ENCODE assay signal across 19 cellular contexts in the genomic region with DNA sequence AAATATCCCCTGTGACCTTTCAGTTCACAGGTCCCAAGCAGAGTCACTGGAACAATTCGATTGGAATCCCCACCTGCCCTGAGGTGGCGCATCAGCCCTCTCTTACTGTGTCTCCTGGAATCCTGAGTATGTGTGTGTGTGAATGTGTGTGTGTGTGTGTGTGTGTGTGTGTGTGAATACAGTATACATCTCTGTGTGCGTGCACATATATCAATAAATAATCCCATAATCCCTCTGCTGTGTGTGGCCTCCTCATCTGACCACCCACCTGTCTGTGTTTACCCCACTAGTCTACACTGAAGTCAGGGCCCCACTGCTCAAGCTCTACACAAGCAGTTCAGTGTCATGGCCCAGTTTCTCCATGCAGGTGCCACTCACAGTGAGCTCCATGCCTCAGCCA.
A peak's percentile ranks its signal among the peaks of the same experiment; 100 is the strongest.
DNase-seq lines count a peak whose midpoint lies in the region; ATAC-seq lines count a peak whose summit lies in the region.
"Had no signal": no experiment of that assay in that cellular context is flagged by ENCODE, and none has a peak within 500 bp of the region (broad histone marks: within the 10 kb centered on the region; RNA-seq: fewer than 3 reads in every experiment).

No MANE protein-coding gene starts in this region.

- H3K27me3 Mint-ChIP-seq in activated CD4-positive, alpha-beta memory T cell treated with anti-CD3 and anti-CD28 coated beads for 36 hours: no peaks in the 10 kb centered on the region
- H3K27me3 Mint-ChIP-seq in activated CD4-positive, alpha-beta memory T cell treated with anti-CD3 and anti-CD28 coated beads, Interleukin-2, amount 10 ng/mL, durations not matched to agents 7 days and 5 days: no peaks in the 10 kb centered on the region
- H3K27me3 Mint-ChIP-seq in central memory CD8-positive, alpha-beta T cell: peaks cover 34% of the 10 kb centered on the region
- no peaks in the 10 kb centered on the region for H3K27me3 Mint-ChIP-seq in activated T-cell treated with anti-CD3 and anti-CD28 coated beads, Interleukin-2, amount 50 U/mL, for 72 hours (ENCODE audit: low read depth)

- intact Hi-C loops in activated CD4-positive, alpha-beta memory T cell treated with anti-CD3 and anti-CD28 coated beads for 36 hours (cut with micrococcal nuclease): loop anchor here (5.0 kb wide), 1 partner anchor 341 kb away; no protein-coding TSS in a partner anchor

- H3K4me1 Mint-ChIP-seq in activated CD4-positive, alpha-beta memory T cell treated with anti-CD3 and anti-CD28 coated beads for 36 hours (ENCODE audit: low read depth): peaks cover 13% of the 10 kb centered on the region
- H3K4me1 Mint-ChIP-seq in activated CD4-positive, alpha-beta memory T cell treated with anti-CD3 and anti-CD28 coated beads, Interleukin-2, amount 10 ng/mL, durations not matched to agents 7 days and 5 days: peaks cover 16% of the 10 kb centered on the region
- no peaks in the 10 kb centered on the region for H3K4me1 Mint-ChIP-seq in central memory CD8-positive, alpha-beta T cell
- H3K4me1 Mint-ChIP-seq in stimulated activated effector memory CD8-positive, alpha-beta T cell treated with anti-CD3 and anti-CD28 coated beads, Interleukin-12 subunit alpha, Interleukin-12 subunit beta, amount 100 ng/mL, for 72 hours: peaks cover 23% of the 10 kb centered on the region
- H3K4me1 Mint-ChIP-seq in activated T-cell treated with anti-CD3 and anti-CD28 coated beads, Interleukin-2, amount 50 U/mL, for 72 hours (ENCODE audit: low read depth): peaks cover 25% of the 10 kb centered on the region

- peak overlapping the region; percentile 14 for H3K27ac Mint-ChIP-seq in activated CD4-positive, alpha-beta memory T cell treated with anti-CD3 and anti-CD28 coated beads for 36 hours
- H3K27ac Mint-ChIP-seq in activated CD4-positive, alpha-beta memory T cell treated with anti-CD3 and anti-CD28 coated beads, Interleukin-2, amount 10 ng/mL, durations not matched to agents 7 days and 5 days: no peak overlapping the region
- peak overlapping the region; percentile 71 for H3K27ac Mint-ChIP-seq in central memory CD8-positive, alpha-beta T cell (ENCODE audit: low read depth)
- H3K27ac Mint-ChIP-seq in stimulated activated effector memory CD8-positive, alpha-beta T cell treated with anti-CD3 and anti-CD28 coated beads, Interleukin-12 subunit alpha, Interleukin-12 subunit beta, amount 100 ng/mL, for 72 hours: peak overlapping the region; percentile 37
- no peak overlapping the region for H3K27ac Mint-ChIP-seq in activated T-cell treated with anti-CD3 and anti-CD28 coated beads, Interleukin-2, amount 50 U/mL, for 72 hours
- H3K27ac Mint-ChIP-seq: CD8-positive, alpha-beta T cell; IgD-negative memory B cell had no signal

- H3K4me3 Mint-ChIP-seq in activated CD4-positive, alpha-beta memory T cell treated with anti-CD3 and anti-CD28 coated beads for 36 hours: no peak overlapping the region
- H3K4me3 Mint-ChIP-seq in activated CD4-positive, alpha-beta memory T cell treated with anti-CD3 and anti-CD28 coated beads, Interleukin-2, amount 10 ng/mL, durations not matched to agents 7 days and 5 days: no peak overlapping the region
- no peak overlapping the region for H3K4me3 Mint-ChIP-seq in central memory CD8-positive, alpha-beta T cell
- H3K4me3 Mint-ChIP-seq in stimulated activated effector memory CD8-positive, alpha-beta T cell treated with anti-CD3 and anti-CD28 coated beads, Interleukin-12 subunit alpha, Interleukin-12 subunit beta, amount 100 ng/mL, for 72 hours: no peak overlapping the region
- no peak overlapping the region for H3K4me3 Mint-ChIP-seq in activated T-cell treated with anti-CD3 and anti-CD28 coated beads, Interleukin-2, amount 50 U/mL, for 72 hours
- H3K4me3 Mint-ChIP-seq: CD8-positive, alpha-beta T cell; IgD-negative memory B cell had no signal

- no peak for DNase-seq in activated CD4-positive, alpha-beta memory T cell treated with anti-CD3 and anti-CD28 coated beads for 36 hours
- no peak for DNase-seq in activated CD4-positive, alpha-beta memory T cell treated with anti-CD3 and anti-CD28 coated beads, Interleukin-2, amount 10 ng/mL, durations not matched to agents 7 days and 5 days
- no peak for DNase-seq in central memory CD8-positive, alpha-beta T cell (ENCODE audit: low spot score in 2 of 2)
- DNase-seq in islet precursor cell: peak; percentile 72
- no peak for DNase-seq in stimulated activated effector memory CD8-positive, alpha-beta T cell treated with anti-CD3 and anti-CD28 coated beads, Interleukin-12 subunit alpha, Interleukin-12 subunit beta, amount 100 ng/mL, for 72 hours (ENCODE audit: low spot score in 2 of 2)
- no peak for DNase-seq in activated T-cell treated with anti-CD3 and anti-CD28 coated beads, Interleukin-2, amount 50 U/mL, for 72 hours
- DNase-seq in NK-92 treated with Interleukin-12 subunit alpha and Interleukin-12 subunit beta, amount 100 ng/mL, for 24 hours (lab: John Stamatoyannopoulos, UW): no peak
- DNase-seq in stimulated activated naive CD4-positive, alpha-beta T cell treated with Interleukin-2 at 50 U/mL for 16 hours (lab: John Stamatoyannopoulos, UW): no peak
- DNase-seq: ACHN; CD8-positive, alpha-beta T cell; GDM1; GOT3; NCI-H1694; NCI-H2081; NCI-H2171; NCI-H524 treated with DMSO at 0.1 percent for 48 hours; OCI-M1 had no signal

- no peaks in the 10 kb centered on the region for H3K9me3 Mint-ChIP-seq in activated CD4-positive, alpha-beta memory T cell treated with anti-CD3 and anti-CD28 coated beads for 36 hours
- no peaks in the 10 kb centered on the region for H3K9me3 Mint-ChIP-seq in activated CD4-positive, alpha-beta memory T cell treated with anti-CD3 and anti-CD28 coated beads, Interleukin-2, amount 10 ng/mL, durations not matched to agents 7 days and 5 days
- no peaks in the 10 kb centered on the region for H3K9me3 Mint-ChIP-seq in central memory CD8-positive, alpha-beta T cell
- no peaks in the 10 kb centered on the region for H3K9me3 Mint-ChIP-seq in stimulated activated effector memory CD8-positive, alpha-beta T cell treated with anti-CD3 and anti-CD28 coated beads, Interleukin-12 subunit alpha, Interleukin-12 subunit beta, amount 100 ng/mL, for 72 hours
- H3K9me3 Mint-ChIP-seq in activated T-cell treated with anti-CD3 and anti-CD28 coated beads, Interleukin-2, amount 50 U/mL, for 72 hours: peaks cover 0 to 6% of the 10 kb centered on the region in 2 donors
- H3K9me3 Mint-ChIP-seq: CD8-positive, alpha-beta T cell had no signal

- no peaks in the 10 kb centered on the region for H3K36me3 Mint-ChIP-seq in activated CD4-positive, alpha-beta memory T cell treated with anti-CD3 and anti-CD28 coated beads for 36 hours
- no peaks in the 10 kb centered on the region for H3K36me3 Mint-ChIP-seq in activated CD4-positive, alpha-beta memory T cell treated with anti-CD3 and anti-CD28 coated beads, Interleukin-2, amount 10 ng/mL, durations not matched to agents 7 days and 5 days (ENCODE audit: low read depth)
- peaks cover 2% of the 10 kb centered on the region for H3K36me3 Mint-ChIP-seq in central memory CD8-positive, alpha-beta T cell (ENCODE audit: insufficient read depth)
- H3K36me3 Mint-ChIP-seq in stimulated activated effector memory CD8-positive, alpha-beta T cell treated with anti-CD3 and anti-CD28 coated beads, Interleukin-12 subunit alpha, Interleukin-12 subunit beta, amount 100 ng/mL, for 72 hours: no peaks in the 10 kb centered on the region
- peaks cover 0 to 6% of the 10 kb centered on the region in 2 donors for H3K36me3 Mint-ChIP-seq in activated T-cell treated with anti-CD3 and anti-CD28 coated beads, Interleukin-2, amount 50 U/mL, for 72 hours (ENCODE audit: insufficient read depth in 2 of 2)
- H3K36me3 Mint-ChIP-seq: CD8-positive, alpha-beta T cell; IgD-negative memory B cell had no signal

- POLR2A ChIA-PET in activated CD4-positive, alpha-beta memory T cell treated with anti-CD3 and anti-CD28 coated beads for 36 hours (lab: Charles Lee): no interaction called here
- POLR2A ChIA-PET in activated CD4-positive, alpha-beta memory T cell treated with anti-CD3 and anti-CD28 coated beads, Interleukin-2, amount 10 ng/mL, durations not matched to agents 7 days and 5 days (lab: Charles Lee): no interaction called here

- CTCF ChIA-PET in activated CD4-positive, alpha-beta memory T cell treated with anti-CD3 and anti-CD28 coated beads for 36 hours (lab: Charles Lee): no interaction called here
- CTCF ChIA-PET in activated CD4-positive, alpha-beta memory T cell treated with anti-CD3 and anti-CD28 coated beads, Interleukin-2, amount 10 ng/mL, durations not matched to agents 7 days and 5 days (lab: Charles Lee): no interaction called here

- ATAC-seq in central memory CD8-positive, alpha-beta T cell (replicated peaks; ENCODE audit: extremely low read depth, poor library complexity, severe bottlenecking): no peak
- ATAC-seq in stimulated activated effector memory CD8-positive, alpha-beta T cell treated with anti-CD3 and anti-CD28 coated beads, Interleukin-12 subunit alpha, Interleukin-12 subunit beta, amount 100 ng/mL, for 72 hours: no peak
- no peak for ATAC-seq in activated T-cell treated with anti-CD3 and anti-CD28 coated beads, Interleukin-2, amount 50 U/mL, for 72 hours (replicated peaks in 1 of 2)
- ATAC-seq: CD8-positive, alpha-beta T cell; HCT116 had no signal

Comparison
In these comparisons a context has a peak if more than half of its experiments do, and no peak if none do; other contexts are left out.
1. H3K27ac Mint-ChIP-seq: peak in activated CD4-positive, alpha-beta memory T cell treated with anti-CD3 and anti-CD28 coated beads for 36 hours (single experiment), central memory CD8-positive, alpha-beta T cell (single experiment) and stimulated activated effector memory CD8-positive, alpha-beta T cell treated with anti-CD3 and anti-CD28 coated beads, Interleukin-12 subunit alpha, Interleukin-12 subunit beta, amount 100 ng/mL, for 72 hours (single experiment); none in activated CD4-positive, alpha-beta memory T cell treated with anti-CD3 and anti-CD28 coated beads, Interleukin-2, amount 10 ng/mL, durations not matched to agents 7 days and 5 days (single experiment) and activated T-cell treated with anti-CD3 and anti-CD28 coated beads, Interleukin-2, amount 50 U/mL, for 72 hours (single experiment).